Comparison of ENCODE assay signal across 10 cellular contexts in the genomic region with DNA sequence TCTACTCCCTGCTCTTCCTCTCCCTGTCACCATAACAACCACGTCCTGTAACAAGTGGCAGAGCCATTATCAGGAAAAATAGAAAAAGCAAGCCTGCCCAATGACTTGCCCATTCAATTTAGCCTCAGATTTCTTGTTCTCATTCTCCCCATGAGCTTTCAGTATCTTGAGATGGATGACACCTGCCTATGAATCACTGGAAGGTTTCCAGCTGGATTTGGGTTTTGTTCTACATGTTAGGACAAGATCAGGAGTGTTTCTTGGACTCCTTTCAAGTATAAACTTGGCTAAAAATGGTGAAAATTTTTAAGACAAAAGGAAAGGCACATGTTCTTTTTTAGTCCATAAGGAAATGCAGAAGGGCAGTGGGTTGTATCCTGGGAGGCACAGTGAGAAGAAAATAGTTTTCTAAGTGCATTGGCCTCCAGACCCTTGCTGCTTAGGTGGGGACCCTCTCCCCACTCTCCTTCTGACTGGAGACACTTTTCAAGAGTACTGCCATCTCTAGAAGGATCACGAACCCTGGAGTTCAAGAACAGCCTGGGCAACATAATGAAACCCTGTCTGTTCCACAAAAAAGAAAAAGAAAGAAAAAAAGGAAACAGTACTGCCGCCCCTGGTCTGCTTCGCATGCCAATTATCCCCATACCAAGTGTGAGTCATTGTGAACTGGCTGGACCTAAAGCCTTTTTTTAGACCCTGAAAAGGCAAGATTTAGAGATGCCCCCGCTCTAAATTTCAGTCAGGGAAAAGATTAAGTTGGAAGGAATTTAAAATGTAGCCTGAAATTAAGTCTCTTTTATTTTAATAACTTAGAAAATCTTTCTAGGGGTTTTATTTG. TPM values are rescaled to one million over a fixed set of nuclear protein-coding genes. Genes with fewer than 3 reads are reported as not detected.
DNase-seq lines count a peak whose midpoint lies in the region; ATAC-seq and TF ChIP-seq lines count a peak whose summit lies in the region.
"Had no signal": no experiment of that assay in that cellular context is flagged by ENCODE, and none has a peak within 500 bp of the region (broad histone marks: within the 10 kb centered on the region; RNA-seq: fewer than 3 reads in every experiment).

No MANE protein-coding gene starts in this region.

- CTCF ChIA-PET in RWPE1 (lab: Yijun Ruan, JAX), result interaction anchor here (0.7 kb wide), 1 partner anchor 22 kb away, joined by 4 read pairs; no protein-coding TSS in a partner anchor

- DNase-seq in NCI-H1092 treated with DMSO at 0.1 percent for 48 hours (lab: John Stamatoyannopoulos, UW) (peak; percentile 42), NCI-H1092 (lab: John Stamatoyannopoulos, UW) (no peak), RWPE1 (ENCODE audit: low spot score) (peak; percentile 82), fibroblast of peridontal ligament (ENCODE audit: extremely low read depth) (peak; percentile 73), thoracic aorta (ENCODE audit: low spot score) (no peak), NCI-H2107 (lab: John Stamatoyannopoulos, UW) (no peak)
- DNase-seq: 8988T; activated T-cell treated with anti-CD3 and anti-CD28 coated beads, Interleukin-2, amount 50 U/mL, for 48 hours had no signal

- H3K36me3 ChIP-seq in thoracic aorta, result no peaks in the 10 kb centered on the region

- POLR2A ChIA-PET in RWPE1 (lab: Yijun Ruan, JAX; ENCODE audit: low non-redundant PET), result no interaction called here

- H3K4me1 ChIP-seq in thoracic aorta (ENCODE audit: control insufficient read depth in 1 of 2, low read depth in 2 of 2), result peaks cover 0 to 15% of the 10 kb centered on the region in 2 donors

- H3K9me3 ChIP-seq in thoracic aorta, result no peaks in the 10 kb centered on the region

- ATAC-seq in thoracic aorta (ENCODE audit: insufficient number of reproducible peaks, low FRiP score, low read depth) (no peak), GM18870 (IDR thresholded peaks at IDR 0.05; ENCODE audit: unreplicated experiment) (no peak), HG02973 (IDR thresholded peaks at IDR 0.05; ENCODE audit: unreplicated experiment) (no peak)

- peak overlapping the region; percentile 31 for H3K4me3 ChIP-seq in thoracic aorta

- TF ChIP-seq CTCF in RWPE1 (conservative IDR thresholded peaks at IDR 0.05; ENCODE audit: low read depth) (no peak), thoracic aorta (IDR thresholded peaks at IDR 0.05) (no peak)

- H3K27me3 ChIP-seq in thoracic aorta (replicated peaks; ENCODE audit: insufficient read depth), result no peaks in the 10 kb centered on the region

- peak overlapping the region; percentile 20 for H3K27ac ChIP-seq in RWPE1
- H3K27ac ChIP-seq in thoracic aorta, result peak overlapping the region; percentile 35 to 51

RNA-seq across cellular contexts. Expression of gene MTNR1B, which starts 51.0 kb away (rescaled TPM):
- not detected for total RNA-seq in thoracic aorta

Comparison
In these comparisons a context has a peak if more than half of its experiments do, and no peak if none do; other contexts are left out.
1. DNase-seq: peak in NCI-H1092 treated with DMSO at 0.1 percent for 48 hours (single experiment), RWPE1 (single experiment) and fibroblast of peridontal ligament (single experiment); none in NCI-H1092 (single experiment), thoracic aorta (single experiment) and NCI-H2107 (single experiment).